2 cellular contexts compared by ENCODE assay signal in genomic region chr1:6711174-6711573, GRCh38.
TF ChIP-seq lines count a peak whose summit lies in the region.

No MANE protein-coding gene starts in this region.

TF ChIP-seq in HepG2, 621 proteins besides CTCF, POLR2A, EP300 and RAD21:
- no peak for TF ChIP-seq ZNF3 (CRISPR knock-in tag; IDR thresholded peaks at IDR 0.05)
- TF ChIP-seq ZFP1 (CRISPR knock-in tag; IDR thresholded peaks at IDR 0.05): peak; percentile 91; the same call in 1 of the 2 replicates

TF ChIP-seq in K562, 482 proteins besides CTCF, POLR2A, EP300 and RAD21:
- TF ChIP-seq ZNF134 (CRISPR knock-in tag; conservative IDR thresholded peaks at IDR 0.05) (no peak), ZNF644 (tag; IDR thresholded peaks at IDR 0.05; ENCODE audit: low read depth) (no peak), U2AF1 (optimal IDR thresholded peaks at IDR 0.05; ENCODE audit: low read depth, low read length) (no peak), IRF2 (CRISPR knock-in tag; IDR thresholded peaks at IDR 0.05) (no peak), MBD2 (IDR thresholded peaks at IDR 0.05; ENCODE audit: borderline replicate concordance, low read depth) (no peak), TRIM28 (IDR thresholded peaks at IDR 0.05) (0 out of 2 replicates have a peak, but pooled peaks have one; percentile 55), ZFP1 (CRISPR knock-in tag; IDR thresholded peaks at IDR 0.05) (peak; percentile 93)
- TF ChIP-seq, protein P1, sequence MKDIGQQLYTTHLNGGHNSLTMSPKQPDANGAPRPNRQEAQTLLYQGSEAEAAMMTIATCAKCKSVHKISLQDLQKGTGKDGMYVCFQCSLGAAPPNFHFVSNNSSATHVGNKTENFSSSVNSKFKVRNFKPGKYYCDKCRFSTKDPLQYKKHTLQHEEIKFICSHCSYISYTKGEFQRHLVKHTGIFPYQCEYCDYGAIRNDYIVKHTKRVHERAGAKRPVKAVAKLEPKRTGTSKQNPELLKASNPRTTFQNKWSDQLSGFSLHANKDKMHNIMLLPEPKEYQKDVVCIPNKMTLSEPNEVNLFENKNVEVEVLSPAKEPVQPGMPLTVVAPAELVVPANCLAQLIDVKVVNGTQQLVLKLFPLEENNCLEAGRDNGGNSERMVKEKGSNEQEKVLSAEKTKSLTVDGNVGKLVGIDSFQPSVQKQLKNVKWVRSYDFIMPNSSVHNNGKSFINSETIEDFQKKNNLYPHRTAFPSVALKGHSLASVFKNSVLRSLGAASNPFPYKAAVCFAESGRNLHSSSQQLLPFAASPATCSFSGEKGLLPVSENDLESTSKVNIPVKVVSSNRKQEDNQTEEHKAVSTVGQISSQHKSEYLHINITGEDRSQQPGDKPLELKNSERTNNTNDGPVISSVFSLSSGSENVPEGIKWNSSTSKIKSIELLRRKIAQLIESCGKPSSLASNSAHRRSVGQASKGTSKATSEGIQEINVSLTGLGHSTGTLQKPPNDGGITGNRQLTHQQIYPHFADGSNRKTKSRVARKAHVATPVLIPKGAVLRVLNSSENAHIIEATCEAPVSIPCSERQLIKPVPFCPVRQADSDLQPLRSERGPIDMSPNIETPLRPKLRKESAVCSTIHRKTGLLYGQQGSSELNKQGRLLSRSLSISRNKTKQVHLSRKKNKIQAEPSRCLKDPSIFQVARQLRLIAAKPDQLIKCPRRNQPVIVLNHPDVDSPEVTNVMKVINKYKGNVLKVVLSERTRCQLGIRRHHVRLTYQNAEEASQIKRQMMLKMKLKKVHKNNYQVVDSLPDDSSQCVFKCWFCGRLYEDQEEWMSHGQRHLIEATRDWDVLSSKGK (CRISPR knock-in tag; IDR thresholded peaks at IDR 0.05): no peak
